Comparison of ENCODE assay signal across 22 cellular contexts in genomic region chr15:96595951-96596350, GRCh38.
A peak's percentile ranks its signal among the peaks of the same experiment; 100 is the strongest.
DNase-seq lines count a peak whose midpoint lies in the region; ATAC-seq, FAIRE-seq and TF ChIP-seq lines count a peak whose summit lies in the region.
"Had no signal": no experiment of that assay in that cellular context is flagged by ENCODE, and none has a peak within 500 bp of the region (broad histone marks: within the 10 kb centered on the region; RNA-seq: fewer than 3 reads in every experiment).

No MANE protein-coding gene starts in this region.

- H3K79me1 ChIP-seq in trophoblast cell (ENCODE audit: low read length) = no peaks in the 10 kb centered on the region

- TF ChIP-seq POLR2A in HepG2 (IDR thresholded peaks at IDR 0.05; ENCODE audit: insufficient read depth in 1 of 2, low read depth in 2 of 2, low read length in 2 of 2) = no peak

- H3K4me1 ChIP-seq in HepG2 (ENCODE audit: insufficient read depth, low read length) = 0 out of 2 replicates have a peak, but pooled peaks cover 14% of the 10 kb centered on the region
- H3K4me1 ChIP-seq in trophoblast cell (ENCODE audit: control insufficient read depth in 1 of 2, insufficient read depth in 2 of 2, low read length in 2 of 2) = no peaks in the 10 kb centered on the region
- H3K4me1 ChIP-seq: BLaER1, Caco-2 had no signal

- intact Hi-C loops in HepG2 (cut with micrococcal nuclease; ENCODE audit: unreplicated experiment) = no loop called here

- no peaks in the 10 kb centered on the region for H3K79me2 ChIP-seq in HepG2 (ENCODE audit: insufficient read depth, low read length)
- no peaks in the 10 kb centered on the region for H3K79me2 ChIP-seq in trophoblast cell (ENCODE audit: control insufficient read depth, insufficient read depth, low read length, poor library complexity)

- no peak overlapping the region for H3K23ac ChIP-seq in trophoblast cell (ENCODE audit: low read length)

- POLR2A ChIA-PET in HepG2 (lab: Yijun Ruan, JAX) = no interaction called here

- H3K18ac ChIP-seq in trophoblast cell (ENCODE audit: low read length) = no peak overlapping the region

- H4K20me1 ChIP-seq in HepG2 (ENCODE audit: insufficient read depth, low read length) = no peaks in the 10 kb centered on the region
- H4K20me1 ChIP-seq: BLaER1 had no signal

- H2BK5ac ChIP-seq in trophoblast cell (ENCODE audit: low read depth, low read length, poor library complexity) = no peak overlapping the region

- H2AK5ac ChIP-seq in trophoblast cell (ENCODE audit: low read length) = no peak overlapping the region

- BruUV-seq in HepG2 (replicated peaks; lab: Mats Ljungman, UMichigan) = no TSS peak

- H2AFZ ChIP-seq in HepG2 (ENCODE audit: low read length) = no peak overlapping the region
- H2AFZ ChIP-seq in trophoblast cell (ENCODE audit: insufficient read depth, low read length, poor library complexity) = no peak overlapping the region
- H2AFZ ChIP-seq: GM23338 had no signal

- H3K4ac ChIP-seq in trophoblast cell (ENCODE audit: low read depth, low read length) = no peak overlapping the region

- no peak overlapping the region for H3K4me2 ChIP-seq in HepG2 (ENCODE audit: low read depth, low read length)
- no peak overlapping the region for H3K4me2 ChIP-seq in trophoblast cell (ENCODE audit: low read length)
- H3K4me2 ChIP-seq: BLaER1, GM23338 had no signal

- H2BK12ac ChIP-seq in trophoblast cell (ENCODE audit: low read length) = no peak overlapping the region

- no peak overlapping the region for H3K9ac ChIP-seq in HepG2 (ENCODE audit: insufficient read depth, low read depth, low read length)
- no peak overlapping the region for H3K9ac ChIP-seq in trophoblast cell (ENCODE audit: low read length)
- H3K9ac ChIP-seq: BLaER1 had no signal

- H4K12ac ChIP-seq in trophoblast cell (ENCODE audit: low read depth, low read length) = no peak overlapping the region

- no peak overlapping the region for H4K91ac ChIP-seq in trophoblast cell (ENCODE audit: low read depth, low read length)

- no peak overlapping the region for H4K8ac ChIP-seq in trophoblast cell (ENCODE audit: low read depth, low read length)

- H3K27ac ChIP-seq in HepG2 (ENCODE audit: extremely low read length, insufficient read depth, low read length) (no peak overlapping the region), trophoblast cell (ENCODE audit: low read depth, low read length) (no peak overlapping the region)
- H3K27ac ChIP-seq: 22Rv1, BLaER1, C4-2B had no signal

- TF ChIP-seq RAD21 in HepG2 (CRISPR knock-in tag; IDR thresholded peaks at IDR 0.05) = no peak

- H3K9me3 ChIP-seq in HepG2 (ENCODE audit: low read length) (no peaks in the 10 kb centered on the region), trophoblast cell (ENCODE audit: insufficient read depth, low read depth, low read length) (no peaks in the 10 kb centered on the region)
- H3K9me3 ChIP-seq: BLaER1, Caco-2 had no signal

- in situ Hi-C loops in HepG2 (cut with HindIII; ENCODE audit: extremely low pct_ligation_motif_present, low pct_unique_long_range_greater_than_20kb) = no loop called here

- H3K27me3 ChIP-seq in HepG2 (ENCODE audit: control insufficient read depth in 1 of 2, insufficient read depth in 2 of 2, low read length in 2 of 2) = no peaks in the 10 kb centered on the region
- H3K27me3 ChIP-seq in trophoblast cell (ENCODE audit: insufficient read depth, low read length) = no peaks in the 10 kb centered on the region
- H3K27me3 ChIP-seq: BLaER1 had no signal

- ATAC-seq in HepG2 = peak; percentile 90
- no peak for ATAC-seq in GM18870 (IDR thresholded peaks at IDR 0.05; ENCODE audit: unreplicated experiment)
- ATAC-seq: CD8-positive, alpha-beta T cell; GM23338; HCT116 had no signal

- peak; percentile 19 for DNase-seq in NCI-H748 (lab: John Stamatoyannopoulos, UW; ENCODE audit: unreplicated experiment)
- no peak for DNase-seq in NCI-H748 treated with DMSO at 0.1 percent for 48 hours (lab: John Stamatoyannopoulos, UW)
- DNase-seq in NCI-H69 (lab: John Stamatoyannopoulos, UW) = peak; percentile 36
- peak; percentile 18 for DNase-seq in HepG2 (ENCODE audit: low spot score)
- DNase-seq in NCI-H345 (lab: John Stamatoyannopoulos, UW) = no peak
- no peak for DNase-seq in trophoblast cell
- DNase-seq in SHP77 (lab: John Stamatoyannopoulos, UW) = no peak
- DNase-seq: Caco-2; CD4-positive, CD25-positive, alpha-beta regulatory T cell; CD8-positive, alpha-beta T cell; DMS153; DND-41; H9; HFFc6 had no signal

- H3K14ac ChIP-seq in trophoblast cell (ENCODE audit: low read length) = no peak overlapping the region

- no peak for TF ChIP-seq CTCF in HepG2 (CRISPR knock-in tag; IDR thresholded peaks at IDR 0.05)

- CTCF ChIA-PET in HepG2 (lab: Yijun Ruan, JAX; ENCODE audit: low intra/inter-chr PET ratio, low total read pairs) = no interaction called here

- WGBS in HepG2 (ENCODE audit: low lambda C conversion rate) = 0% methylated on average over 3 of the region's 3 CpGs
- WGBS in trophoblast cell (ENCODE audit: extremely low coverage, insufficient coverage, insufficient read length) = no CpG with 5 or more reads among the region's 3 CpGs

- TF ChIP-seq EP300 in HepG2 (IDR thresholded peaks at IDR 0.05; ENCODE audit: low read depth in 2 of 2, low read length in 2 of 2) (no peak), HepG2 (CRISPR knock-in tag; IDR thresholded peaks at IDR 0.05; ENCODE audit: borderline replicate concordance) (no peak)

- peak; percentile 46 for FAIRE-seq in HepG2 (lab: Jason Lieb, UNC)
- FAIRE-seq: A204.1, GM12892 had no signal

- H3K36me3 ChIP-seq in HepG2 (replicated peaks in 1 of 2; ENCODE audit: control insufficient read depth in 1 of 2, insufficient read depth in 2 of 2, low read length in 2 of 2) (no peaks in the 10 kb centered on the region), trophoblast cell (ENCODE audit: control insufficient read depth in 1 of 2, insufficient read depth in 2 of 2, low read length in 2 of 2) (no peaks in the 10 kb centered on the region)
- H3K36me3 ChIP-seq: BLaER1 had no signal

- no peak overlapping the region for H2BK120ac ChIP-seq in trophoblast cell (ENCODE audit: insufficient read depth, low read length, poor library complexity)

- H3K4me3 ChIP-seq in HepG2 (replicated peaks in 1 of 3; ENCODE audit: insufficient read depth in 1 of 3, low read depth in 2 of 3, low read length in 3 of 3) = no peak overlapping the region
- no peak overlapping the region for H3K4me3 ChIP-seq in trophoblast cell (ENCODE audit: low read depth, low read length)
- H3K4me3 ChIP-seq: BLaER1, GM23338 had no signal

TF ChIP-seq in HepG2, 621 proteins besides CTCF, POLR2A, EP300 and RAD21 (continues in another document):
- TF ChIP-seq FOXP1 (IDR thresholded peaks at IDR 0.05) (no peak), FOXP1 (CRISPR knock-in tag; IDR thresholded peaks at IDR 0.05) (peak; percentile 61), MAZ (IDR thresholded peaks at IDR 0.05; ENCODE audit: borderline replicate concordance, low read depth, low read length) (no peak), MAZ (CRISPR knock-in tag; IDR thresholded peaks at IDR 0.05; ENCODE audit: low read depth) (no peak), SRSF9 (IDR thresholded peaks at IDR 0.05; ENCODE audit: borderline replicate concordance, insufficient read depth, low read depth, low read length, poor library complexity, severe bottlenecking) (no peak), KDM6A (CRISPR knock-in tag; IDR thresholded peaks at IDR 0.05; ENCODE audit: low read depth) (no peak), CEBPG (CRISPR knock-in tag; IDR thresholded peaks at IDR 0.05) (peak; percentile 72), EEA1 (CRISPR knock-in tag; IDR thresholded peaks at IDR 0.05; ENCODE audit: borderline replicate concordance) (no peak), TARDBP (CRISPR knock-in tag; IDR thresholded peaks at IDR 0.05) (no peak), ERF (CRISPR knock-in tag; IDR thresholded peaks at IDR 0.05) (no peak), HNF4G (IDR thresholded peaks at IDR 0.05; ENCODE audit: borderline replicate concordance, low read depth, low read length) (peak; percentile 36; the same call in 1 of the 2 replicates), HNF4G (CRISPR knock-in tag; IDR thresholded peaks at IDR 0.05; ENCODE audit: borderline replicate concordance, low read depth) (no peak), CREB1 (IDR thresholded peaks at IDR 0.05) (no peak), CREB1 (CRISPR knock-in tag; IDR thresholded peaks at IDR 0.05) (no peak), FOXA3 (CRISPR knock-in tag; IDR thresholded peaks at IDR 0.05) (peak; percentile 69), IKZF5 (CRISPR knock-in tag; IDR thresholded peaks at IDR 0.05) (peak; percentile 59; the same call in 1 of the 2 replicates), ATF4 (CRISPR knock-in tag; IDR thresholded peaks at IDR 0.05) (no peak), POLR2G (IDR thresholded peaks at IDR 0.05; ENCODE audit: low read depth, low read length) (no peak), ZNF891 (CRISPR knock-in tag; IDR thresholded peaks at IDR 0.05) (no peak), MYC (CRISPR knock-in tag; IDR thresholded peaks at IDR 0.05; ENCODE audit: borderline replicate concordance) (no peak), ARNT (IDR thresholded peaks at IDR 0.05) (no peak), ZNF484 (CRISPR knock-in tag; IDR thresholded peaks at IDR 0.05; ENCODE audit: borderline replicate concordance, low read depth) (no peak), ZNF44 (CRISPR knock-in tag; IDR thresholded peaks at IDR 0.05) (no peak)

Comparison
In these comparisons a context has a peak if more than half of its experiments do, and no peak if none do; other contexts are left out.
1. DNase-seq: peak in NCI-H748 (single experiment), NCI-H69 (single experiment) and HepG2 (single experiment); none in NCI-H748 treated with DMSO at 0.1 percent for 48 hours (single experiment), NCI-H345 (single experiment), trophoblast cell (0 of 2) and SHP77 (0 of 2).